21 cellular contexts compared by ENCODE assay signal in the genomic region with DNA sequence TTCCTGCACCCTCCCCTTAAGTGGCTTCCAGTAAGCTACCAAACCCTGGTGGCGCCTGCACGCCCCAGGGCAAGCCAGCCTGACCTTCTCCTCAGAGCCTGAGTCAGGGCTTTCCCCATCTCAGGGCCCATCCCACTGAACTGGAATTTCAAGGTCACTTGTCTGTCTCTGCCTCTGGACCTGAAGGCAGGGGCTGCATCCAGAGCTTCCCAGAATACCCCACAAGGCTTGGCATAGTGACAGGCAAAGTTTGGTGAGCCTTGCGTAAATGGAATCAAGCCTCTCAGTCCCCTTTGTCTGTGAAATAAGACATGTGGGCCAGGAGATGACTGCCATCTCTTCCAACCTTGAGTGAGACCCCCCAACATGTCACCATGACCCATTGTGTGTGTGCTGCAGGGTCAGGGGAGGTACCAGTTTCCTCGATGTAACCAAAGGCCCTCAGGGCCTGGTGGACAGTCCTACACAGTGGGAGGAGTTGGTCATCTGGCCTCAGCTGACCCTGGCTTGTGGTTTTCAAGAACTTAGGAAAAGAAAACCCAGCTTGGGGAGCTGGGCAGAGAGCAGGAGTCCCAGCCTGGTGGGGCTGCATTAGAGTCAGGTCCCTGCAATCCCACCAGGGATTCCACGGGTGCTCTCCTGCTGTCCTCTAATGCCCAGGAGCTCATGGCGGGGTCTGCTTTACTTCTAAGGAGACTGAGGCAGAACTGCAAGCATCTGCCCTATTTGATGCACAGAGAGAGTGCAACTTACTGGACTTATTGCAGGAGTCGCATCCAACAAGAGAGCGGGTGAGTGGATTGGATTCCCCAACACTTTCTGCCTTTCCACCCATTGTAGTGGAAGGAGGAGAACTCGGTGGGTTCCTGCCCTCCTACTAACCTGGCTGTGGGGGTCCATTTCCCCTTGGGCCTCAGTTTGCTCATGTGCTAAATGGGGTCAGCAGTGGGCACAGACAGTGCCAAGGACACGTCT. TPM values are rescaled to one million over a fixed set of nuclear protein-coding genes. Genes with fewer than 3 reads are reported as not detected.
DNase-seq lines count a peak whose midpoint lies in the region; ATAC-seq and TF ChIP-seq lines count a peak whose summit lies in the region.
"Had no signal": no experiment of that assay in that cellular context is flagged by ENCODE, and none has a peak within 500 bp of the region (broad histone marks: within the 10 kb centered on the region; RNA-seq: fewer than 3 reads in every experiment).

No MANE protein-coding gene starts in this region.

- no peak overlapping the region for H3K9ac ChIP-seq in BLaER1 treated with 17β-estradiol and CSF1 and Interleukin-3, amounts not matched to agents 10 nM and 100 nM
- no peak overlapping the region for H3K9ac ChIP-seq in colonic mucosa (ENCODE audit: low read depth in 2 of 2, low read length in 2 of 2)

- peaks cover 48 to 65% (median 55%) of the 10 kb centered on the region in 11 experiments for H3K27me3 ChIP-seq in BLaER1 treated with 17β-estradiol and CSF1 and Interleukin-3, amounts not matched to agents 10 nM and 100 nM
- H3K27me3 ChIP-seq in MG63 (no peaks in the 10 kb centered on the region), colonic mucosa (peaks cover 42% of the 10 kb centered on the region)

- DNase-seq in MG63 = peak; percentile 33
- DNase-seq in epidermal melanocyte (ENCODE audit: insufficient read length, low spot score) = peak; percentile 62
- peak; percentile 42 for DNase-seq in renal cortical epithelial cell (ENCODE audit: low read depth)
- no peak for DNase-seq in stimulated activated CD4-positive, alpha-beta T cell treated with anti-CD3 and anti-CD28 coated beads, Interleukin-4, amount 100 ng/mL, for 24 hours
- no peak for DNase-seq in colonic mucosa
- DNase-seq: activated gamma-delta T cell; aorta; foreskin melanocyte; left lung; mucosa of descending colon; NCI-H2081; NCI-H524 treated with DMSO at 0.1 percent for 48 hours; right lobe of liver; stimulated activated CD4-positive, alpha-beta T cell treated with anti-CD3 and anti-CD28 coated beads, Interleukin-2, amount 100 ng/mL, for 48 hours had no signal

- H3K27ac ChIP-seq in BLaER1 treated with 17β-estradiol and CSF1 and Interleukin-3, amounts not matched to agents 10 nM and 100 nM = no peak overlapping the region
- no peak overlapping the region for H3K27ac ChIP-seq in colonic mucosa
- H3K27ac ChIP-seq: C4-2B, left lung, right lobe of liver, suprapubic skin had no signal

- H3K4me1 ChIP-seq in BLaER1 treated with 17β-estradiol and CSF1 and Interleukin-3, amounts not matched to agents 10 nM and 100 nM = peaks cover 21 to 43% (median 38%) of the 10 kb centered on the region in 10 experiments
- peaks cover 6% of the 10 kb centered on the region for H3K4me1 ChIP-seq in colonic mucosa

- ATAC-seq in HG03025 (IDR thresholded peaks at IDR 0.05; ENCODE audit: low FRiP score, unreplicated experiment) (no peak), GM19023 (IDR thresholded peaks at IDR 0.05; ENCODE audit: unreplicated experiment) (no peak)
- ATAC-seq: activated CD4-positive, alpha-beta T cell treated with anti-CD3 and anti-CD28 coated beads for 36 hours; left lung; mucosa of descending colon had no signal

- no peak for TF ChIP-seq CTCF in colonic mucosa (IDR thresholded peaks at IDR 0.05)

- H4K20me1 ChIP-seq in BLaER1 treated with 17β-estradiol and CSF1 and Interleukin-3, amounts not matched to agents 10 nM and 100 nM = peaks cover 0 to 38% (median 25%) of the 10 kb centered on the region in 11 experiments; a peak in 15 of 22 replicates

- H3K4me3 ChIP-seq in BLaER1 treated with 17β-estradiol and CSF1 and Interleukin-3, amounts not matched to agents 10 nM and 100 nM = no peak overlapping the region
- H3K4me3 ChIP-seq in MG63 (no peak overlapping the region), colonic mucosa (no peak overlapping the region)
- H3K4me3 ChIP-seq: left lung, mucosa of descending colon, right lobe of liver, suprapubic skin had no signal

- H3K36me3 ChIP-seq in BLaER1 treated with 17β-estradiol and CSF1 and Interleukin-3, amounts not matched to agents 10 nM and 100 nM = no peaks in the 10 kb centered on the region
- H3K36me3 ChIP-seq in MG63 (no peaks in the 10 kb centered on the region), colonic mucosa (no peaks in the 10 kb centered on the region)
- H3K36me3 ChIP-seq: left lung, right lobe of liver, suprapubic skin had no signal

- H3K4me2 ChIP-seq in BLaER1 treated with 17β-estradiol and CSF1 and Interleukin-3, amounts not matched to agents 10 nM and 100 nM = peak overlapping the region in 9 of 11 experiments; percentile 48 to 74 (median 67); a peak in 17 of 22 replicates

- intact Hi-C loops in colonic mucosa (cut with DNase I) = loop anchor here (10.0 kb wide), 1 partner anchor 314 kb away; no protein-coding TSS in a partner anchor

- no peaks in the 10 kb centered on the region for H3K9me3 ChIP-seq in BLaER1 treated with 17β-estradiol and CSF1 and Interleukin-3, amounts not matched to agents 10 nM and 100 nM (replicated peaks in 1 of 11)
- H3K9me3 ChIP-seq in MG63 = no peaks in the 10 kb centered on the region
- no peaks in the 10 kb centered on the region for H3K9me3 ChIP-seq in colonic mucosa
- H3K9me3 ChIP-seq: left lung, mucosa of descending colon, right lobe of liver, suprapubic skin had no signal

RNA-seq across cellular contexts. Expression of a gene that starts 8.8 kb away (rescaled TPM):
- 0.16 TPM in 1 of 2 replicates, not detected in the other for total RNA-seq in MG63 (2014; rRNA removed; shearing (Covaris generic); ENCODE audit: low replicate concordance)
- total RNA-seq in renal cortical epithelial cell (not detected in 2 replicates), colonic mucosa (not detected)
- total RNA-seq: activated CD4-positive, alpha-beta T cell treated with anti-CD3 and anti-CD28 coated beads for 36 hours; left lung; mucosa of descending colon; osteocyte; right lobe of liver had no signal

Comparison
In these comparisons a context has a peak if more than half of its experiments do, and no peak if none do; other contexts are left out.
1. DNase-seq: peak in MG63 (single experiment), epidermal melanocyte (single experiment) and renal cortical epithelial cell (single experiment); none in stimulated activated CD4-positive, alpha-beta T cell treated with anti-CD3 and anti-CD28 coated beads, Interleukin-4, amount 100 ng/mL, for 24 hours (single experiment) and colonic mucosa (single experiment).